In the genomic region with DNA sequence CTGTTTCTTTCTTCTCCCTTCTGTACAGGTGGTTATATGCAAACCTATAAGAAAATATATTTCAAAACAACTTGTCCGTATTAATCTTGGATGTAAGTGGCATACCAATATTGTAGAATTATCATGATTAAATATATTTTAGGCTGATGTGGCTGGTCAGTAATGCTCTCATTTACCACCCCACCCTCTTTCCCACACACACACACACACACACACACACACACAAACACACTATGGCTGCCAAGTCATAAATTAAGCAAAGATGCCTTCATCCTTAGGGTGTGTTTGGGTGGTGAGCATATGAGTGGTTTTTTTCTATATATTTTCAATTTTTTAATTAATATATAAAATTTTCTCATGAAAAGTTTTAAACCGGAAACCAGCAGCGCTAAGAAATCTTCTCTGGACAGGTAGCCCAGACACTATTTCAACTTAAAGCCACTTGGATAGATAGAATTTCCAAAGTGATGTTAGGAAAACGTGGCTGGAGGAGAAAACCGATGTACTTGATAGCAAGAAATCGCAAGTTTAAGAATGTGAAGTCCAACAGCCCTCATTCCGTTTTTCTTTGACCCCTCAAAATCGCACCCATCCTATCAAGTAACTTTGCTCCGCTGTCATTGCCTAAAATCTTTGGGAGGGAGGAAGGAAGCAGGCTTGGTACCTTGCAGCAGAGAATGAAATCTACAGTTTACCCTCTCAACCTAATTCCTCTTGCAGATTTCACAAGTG, we compare ENCODE assay signal across 8 cellular contexts.
A peak's percentile ranks its signal among the peaks of the same experiment; 100 is the strongest.
DNase-seq lines count a peak whose midpoint lies in the region; ATAC-seq and TF ChIP-seq lines count a peak whose summit lies in the region.

No MANE protein-coding gene starts in this region.

- H3K9ac ChIP-seq in OCI-LY1 (ENCODE audit: low read length) = peak overlapping the region; percentile 84
- H3K9ac ChIP-seq in endodermal cell (ENCODE audit: extremely low read depth, low read length, poor library complexity, severe bottlenecking) = peak overlapping the region; percentile 67

- no peaks in the 10 kb centered on the region for H4K20me1 ChIP-seq in OCI-LY1 (ENCODE audit: insufficient read depth, low read length)

- peaks cover 47% of the 10 kb centered on the region for H3K4me1 ChIP-seq in CD8-positive, alpha-beta memory T cell (ENCODE audit: insufficient read depth, low read length)
- H3K4me1 ChIP-seq in OCI-LY1 (ENCODE audit: insufficient read depth, low read length, severe bottlenecking) (peaks cover 66% of the 10 kb centered on the region), endodermal cell (ENCODE audit: control insufficient read depth, insufficient read depth, low read length) (peaks cover 9% of the 10 kb centered on the region), neuron (ENCODE audit: insufficient read depth, low read length) (peaks cover 27% of the 10 kb centered on the region)

- no peaks in the 10 kb centered on the region for H3K9me2 ChIP-seq in OCI-LY1 (ENCODE audit: low read depth, low read length)

- peaks cover 7 to 52% (median 14%) of the 10 kb centered on the region in 3 donors for H3K36me3 Mint-ChIP-seq in CD8-positive, alpha-beta memory T cell
- peaks cover 24% of the 10 kb centered on the region for H3K36me3 Mint-ChIP-seq in endodermal cell (ENCODE audit: low read depth)

- CTCF ChIA-PET in CD8-positive, alpha-beta memory T cell (lab: Charles Lee) = no interaction called here

- no peaks in the 10 kb centered on the region for H3K27me3 ChIP-seq in CD8-positive, alpha-beta memory T cell (ENCODE audit: insufficient read depth, low read length, poor library complexity, severe bottlenecking)
- H3K27me3 ChIP-seq in OCI-LY1 (ENCODE audit: insufficient read depth, low read length) (no peaks in the 10 kb centered on the region), endodermal cell (ENCODE audit: control insufficient read depth, insufficient read depth, low read length, poor library complexity, severe bottlenecking) (peaks cover 5% of the 10 kb centered on the region), neuron (ENCODE audit: insufficient read depth, low read length) (peaks cover 6% of the 10 kb centered on the region)

- ATAC-seq in HG03520 (IDR thresholded peaks at IDR 0.05; ENCODE audit: unreplicated experiment) = no peak
- ATAC-seq in HG03342 (IDR thresholded peaks at IDR 0.05; ENCODE audit: unreplicated experiment) = no peak

- peaks cover 57% of the 10 kb centered on the region for H3K79me2 ChIP-seq in OCI-LY1 (ENCODE audit: insufficient read depth, low read length)

- no peaks in the 10 kb centered on the region for H3K9me3 Mint-ChIP-seq in CD8-positive, alpha-beta memory T cell
- H3K9me3 Mint-ChIP-seq in endodermal cell = no peaks in the 10 kb centered on the region

- POLR2A ChIA-PET in CD8-positive, alpha-beta memory T cell (lab: Charles Lee) = interaction anchor here (0.6 kb wide), 1 partner anchor 79 kb away, joined by 3 read pairs; no protein-coding TSS in a partner anchor

- peaks cover 10% of the 10 kb centered on the region for H3K36me3 ChIP-seq in CD8-positive, alpha-beta memory T cell (ENCODE audit: insufficient read depth, low read length)
- H3K36me3 ChIP-seq in OCI-LY1 (ENCODE audit: insufficient read depth, low read length) = peaks cover 53% of the 10 kb centered on the region
- H3K36me3 ChIP-seq in endodermal cell (ENCODE audit: control insufficient read depth, insufficient read depth, low read length) = peaks cover 25% of the 10 kb centered on the region
- H3K36me3 ChIP-seq in neuron (ENCODE audit: insufficient read depth, low read length) = peaks cover 30% of the 10 kb centered on the region

- H3K4me1 Mint-ChIP-seq in CD8-positive, alpha-beta memory T cell = peaks cover 60 to 71% (median 71%) of the 10 kb centered on the region in 3 donors
- peaks cover 11% of the 10 kb centered on the region for H3K4me1 Mint-ChIP-seq in endodermal cell

- no peaks in the 10 kb centered on the region for H3K27me3 Mint-ChIP-seq in CD8-positive, alpha-beta memory T cell
- peaks cover 23% of the 10 kb centered on the region for H3K27me3 Mint-ChIP-seq in endodermal cell (ENCODE audit: insufficient read depth)

- peak overlapping the region; percentile 95 to 99 (median 98) for H3K27ac Mint-ChIP-seq in CD8-positive, alpha-beta memory T cell
- H3K27ac Mint-ChIP-seq in endodermal cell = peak overlapping the region; percentile 77

- H2AFZ ChIP-seq in OCI-LY1 (ENCODE audit: low read length) (no peak overlapping the region), neuron (ENCODE audit: low read depth, low read length) (no peak overlapping the region)

- H3K4me3 ChIP-seq in CD8-positive, alpha-beta memory T cell (ENCODE audit: low read length) = peak overlapping the region; percentile 66
- peak overlapping the region; percentile 95 for H3K4me3 ChIP-seq in OCI-LY1 (ENCODE audit: low read depth, low read length, poor library complexity, severe bottlenecking)
- H3K4me3 ChIP-seq in endodermal cell (ENCODE audit: low read length) = peak overlapping the region; percentile 99
- H3K4me3 ChIP-seq in neuron (ENCODE audit: low read length) = peak overlapping the region; percentile 72

- peak overlapping the region; percentile 70 for H3K27ac ChIP-seq in CD8-positive, alpha-beta memory T cell (ENCODE audit: low read depth, low read length)
- H3K27ac ChIP-seq in OCI-LY1 (ENCODE audit: low read depth, low read length, poor library complexity, severe bottlenecking) = peak overlapping the region; percentile 78
- H3K27ac ChIP-seq in endodermal cell (ENCODE audit: low read depth, low read length) = no peak overlapping the region

- no peaks in the 10 kb centered on the region for H3K9me3 ChIP-seq in CD8-positive, alpha-beta memory T cell (ENCODE audit: low read length)
- H3K9me3 ChIP-seq in OCI-LY1 (ENCODE audit: low read length) (no peaks in the 10 kb centered on the region), endodermal cell (ENCODE audit: control insufficient read depth, low read length) (no peaks in the 10 kb centered on the region), neuron (ENCODE audit: low read length) (no peaks in the 10 kb centered on the region)

- H3F3A ChIP-seq in OCI-LY1 (ENCODE audit: insufficient read depth, low read length) = no peaks in the 10 kb centered on the region

- 26 to 32% methylated on average over 5 to 8 of the region's 9 CpGs for WGBS in endodermal cell (ENCODE audit: insufficient coverage in 1 of 2, insufficient read length in 1 of 2), 2 experiments

- H3K4me3 Mint-ChIP-seq in CD8-positive, alpha-beta memory T cell = peak overlapping the region; percentile 93 to 100 (median 99)
- peak overlapping the region; percentile 75 for H3K4me3 Mint-ChIP-seq in endodermal cell

- no peak for TF ChIP-seq CTCF in OCI-LY1 (IDR thresholded peaks at IDR 0.05; ENCODE audit: low read length)
- TF ChIP-seq CTCF in endodermal cell (conservative IDR thresholded peaks at IDR 0.05) = no peak

- peak overlapping the region; percentile 88 for H3K4me2 ChIP-seq in OCI-LY1 (ENCODE audit: low read length)

- DNase-seq in CD8-positive, alpha-beta memory T cell = no peak
- no peak for DNase-seq in endodermal cell
- DNase-seq in cerebellar cortex (ENCODE audit: low spot score) = no peak
- no peak for DNase-seq in stimulated activated CD8-positive, alpha-beta memory T cell treated with anti-CD3 and anti-CD28 coated beads, Interleukin-4, amount 100 ng/mL, for 48 hours
